Comparison of ENCODE assay signal across 1 cellular context in genomic region chr6:28940859-28941680, GRCh38.
TF ChIP-seq lines count a peak whose summit lies in the region.

No MANE protein-coding gene starts in this region.

TF ChIP-seq in H1, 55 proteins besides CTCF, POLR2A, EP300 and RAD21 (continued from another document):
- peak; percentile 66 for TF ChIP-seq ATF2 (IDR thresholded peaks at IDR 0.05; ENCODE audit: low read length)
- peak; percentile 45; the same call in 1 of the 2 replicates for TF ChIP-seq MAX (IDR thresholded peaks at IDR 0.05)
- no peak for TF ChIP-seq RBBP5 (IDR thresholded peaks at IDR 0.05; ENCODE audit: borderline replicate concordance, low read depth, low read length)
- no peak for TF ChIP-seq GABPA (IDR thresholded peaks at IDR 0.05; ENCODE audit: borderline replicate concordance, insufficient read depth, low read length)
- TF ChIP-seq RNF2 (IDR thresholded peaks at IDR 0.05; ENCODE audit: borderline replicate concordance, low read depth, low read length, missing control alignments, poor library complexity, severe bottlenecking) = no peak
- TF ChIP-seq YY1 (IDR thresholded peaks at IDR 0.05; ENCODE audit: low read depth, low read length) = peak; percentile 75
- no peak for TF ChIP-seq HDAC2 (IDR thresholded peaks at IDR 0.05; ENCODE audit: borderline replicate concordance in 1 of 2, low read depth in 2 of 2, low read length in 2 of 2)
- peak; percentile 94 for TF ChIP-seq ASH2L (IDR thresholded peaks at IDR 0.05; ENCODE audit: low read length)
- TF ChIP-seq CEBPB (IDR thresholded peaks at IDR 0.05; ENCODE audit: low read depth, low read length) = peak; percentile 69; the same call in 1 of the 2 replicates
- no peak for TF ChIP-seq FOSL1 (IDR thresholded peaks at IDR 0.05; ENCODE audit: insufficient read depth, low read depth, low read length)
- peak; percentile 47 for TF ChIP-seq CREB1 (IDR thresholded peaks at IDR 0.05)
- no peak for TF ChIP-seq SP2 (IDR thresholded peaks at IDR 0.05; ENCODE audit: low read length)
- no peak for TF ChIP-seq EGR1 (IDR thresholded peaks at IDR 0.05; ENCODE audit: borderline replicate concordance, low read depth, low read length)
- no peak for TF ChIP-seq BCL11A (IDR thresholded peaks at IDR 0.05; ENCODE audit: low read depth in 2 of 2, low read length in 2 of 2)
- no peak for TF ChIP-seq RFX5 (IDR thresholded peaks at IDR 0.05; ENCODE audit: borderline replicate concordance, low read depth, low read length)
- no peak for TF ChIP-seq TCF12 (IDR thresholded peaks at IDR 0.05; ENCODE audit: low read depth, low read length)
- no peak for TF ChIP-seq JUND (IDR thresholded peaks at IDR 0.05; ENCODE audit: low read length)
- peak; percentile 99 for TF ChIP-seq TBP (IDR thresholded peaks at IDR 0.05; ENCODE audit: low read depth, low read length)
- no peak for TF ChIP-seq SP1 (IDR thresholded peaks at IDR 0.05; ENCODE audit: low read depth, low read length)
- peak; percentile 49 for TF ChIP-seq TAF7 (optimal IDR thresholded peaks at IDR 0.05; ENCODE audit: borderline replicate concordance, low read depth, low read length)
- no peak for TF ChIP-seq USF2 (IDR thresholded peaks at IDR 0.05; ENCODE audit: low read length)
- 0 out of 2 replicates have a peak, but pooled peaks have one; percentile 40 for TF ChIP-seq BACH1 (IDR thresholded peaks at IDR 0.05; ENCODE audit: low read length)
- 0 out of 4 replicates have a peak, but pooled peaks have one; percentile 1 to 36 for TF ChIP-seq SIN3A (conservative IDR thresholded peaks at IDR 0.05 in 1 of 2, IDR thresholded peaks at IDR 0.05 in 1 of 2; ENCODE audit: low read depth in 1 of 2, low read length in 2 of 2)
- TF ChIP-seq SUZ12 (IDR thresholded peaks at IDR 0.05; ENCODE audit: low read length) = no peak
- no peak for TF ChIP-seq EZH2 (IDR thresholded peaks at IDR 0.05; ENCODE audit: low read depth, low read length, severe bottlenecking)
- no peak for TF ChIP-seq SIX5 (IDR thresholded peaks at IDR 0.05; ENCODE audit: low read depth, low read length)
- 0 out of 2 replicates have a peak, but pooled peaks have one; percentile 20 for TF ChIP-seq TAF1 (IDR thresholded peaks at IDR 0.05; ENCODE audit: low read depth, low read length)
- TF ChIP-seq E2F6 (IDR thresholded peaks at IDR 0.05) = 0 out of 2 replicates have a peak, but pooled peaks have one; percentile 10
- peak; percentile 87 for TF ChIP-seq MAFK (IDR thresholded peaks at IDR 0.05; ENCODE audit: low read depth, low read length)
- TF ChIP-seq SP4 (IDR thresholded peaks at IDR 0.05; ENCODE audit: low read length) = 0 out of 2 replicates have a peak, but pooled peaks have one; percentile 62
- peak; percentile 35; the same call in 1 of the 2 replicates for TF ChIP-seq NRF1 (IDR thresholded peaks at IDR 0.05; ENCODE audit: low read depth, low read length)
- TF ChIP-seq CTBP2 (IDR thresholded peaks at IDR 0.05; ENCODE audit: borderline replicate concordance, insufficient read depth, insufficient read length, low read length) = no peak
- TF ChIP-seq CHD2 (IDR thresholded peaks at IDR 0.05; ENCODE audit: low read length) = no peak
- no peak for TF ChIP-seq NANOG (IDR thresholded peaks at IDR 0.05; ENCODE audit: insufficient read depth, low read depth, low read length, poor library complexity, severe bottlenecking)
- no peak for TF ChIP-seq JUN (IDR thresholded peaks at IDR 0.05; ENCODE audit: low read depth, low read length)
- TF ChIP-seq TEAD4 (IDR thresholded peaks at IDR 0.05; ENCODE audit: low read depth, low read length) = peak; percentile 75
